In the genomic region with DNA sequence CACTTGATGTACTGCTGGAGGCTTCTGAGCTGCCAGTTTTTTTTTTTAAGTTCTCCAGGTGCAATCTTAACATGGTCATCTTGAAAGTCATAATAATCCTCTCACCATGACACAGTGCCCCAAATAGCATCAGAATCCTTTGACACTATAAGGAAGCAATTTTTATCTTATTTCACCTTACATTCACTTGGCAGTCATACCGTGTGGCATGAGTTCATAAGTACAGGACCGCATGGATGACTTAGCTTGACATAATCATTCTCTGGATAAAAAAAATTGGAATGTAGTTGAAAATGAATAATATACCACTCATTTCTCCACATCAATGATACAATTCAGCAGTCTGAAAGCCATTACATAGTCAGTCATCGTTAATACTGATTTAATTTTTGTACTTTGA, we compare ENCODE assay signal across 24 cellular contexts. TPM values are rescaled to one million over a fixed set of nuclear protein-coding genes. Genes with fewer than 3 reads are reported as not detected.
DNase-seq lines count a peak whose midpoint lies in the region.
"Had no signal": no experiment of that assay in that cellular context is flagged by ENCODE, and none has a peak within 500 bp of the region (broad histone marks: within the 10 kb centered on the region; RNA-seq: fewer than 3 reads in every experiment).

No MANE protein-coding gene starts in this region.

- H3K4me1 Mint-ChIP-seq in activated naive CD4-positive, alpha-beta T cell treated with anti-CD3 and anti-CD28 coated beads, Interleukin-2, amount 50 U/mL, for 24 hours, result no peaks in the 10 kb centered on the region
- H3K4me1 Mint-ChIP-seq in activated naive CD4-positive, alpha-beta T cell treated with anti-CD3 and anti-CD28 coated beads, Interleukin-2, amount 10 ng/mL, durations not matched to agents 7 days and 5 days, result no peaks in the 10 kb centered on the region
- no peaks in the 10 kb centered on the region for H3K4me1 Mint-ChIP-seq in activated CD4-positive, alpha-beta memory T cell treated with anti-CD3 and anti-CD28 coated beads, Interleukin-2, amount 10 ng/mL, durations not matched to agents 7 days and 5 days
- H3K4me1 Mint-ChIP-seq: CD4-positive, alpha-beta memory T cell had no signal

- CTCF ChIA-PET in activated naive CD4-positive, alpha-beta T cell treated with anti-CD3 and anti-CD28 coated beads, Interleukin-2, amount 10 ng/mL, durations not matched to agents 7 days and 5 days (lab: Charles Lee), result no interaction called here
- CTCF ChIA-PET in activated CD4-positive, alpha-beta memory T cell treated with anti-CD3 and anti-CD28 coated beads, Interleukin-2, amount 10 ng/mL, durations not matched to agents 7 days and 5 days (lab: Charles Lee), result no interaction called here

- H3K27me3 Mint-ChIP-seq in activated naive CD4-positive, alpha-beta T cell treated with anti-CD3 and anti-CD28 coated beads, Interleukin-2, amount 50 U/mL, for 24 hours, result no peaks in the 10 kb centered on the region
- H3K27me3 Mint-ChIP-seq in activated naive CD4-positive, alpha-beta T cell treated with anti-CD3 and anti-CD28 coated beads, Interleukin-2, amount 10 ng/mL, durations not matched to agents 7 days and 5 days, result no peaks in the 10 kb centered on the region
- H3K27me3 Mint-ChIP-seq in activated CD4-positive, alpha-beta memory T cell treated with anti-CD3 and anti-CD28 coated beads, Interleukin-2, amount 10 ng/mL, durations not matched to agents 7 days and 5 days, result no peaks in the 10 kb centered on the region
- H3K27me3 Mint-ChIP-seq: CD4-positive, alpha-beta memory T cell had no signal

- POLR2A ChIA-PET in activated CD4-positive, alpha-beta memory T cell treated with anti-CD3 and anti-CD28 coated beads, Interleukin-2, amount 10 ng/mL, durations not matched to agents 7 days and 5 days (lab: Charles Lee), result no interaction called here

- peak overlapping the region; percentile 17 for H3K27ac Mint-ChIP-seq in activated naive CD4-positive, alpha-beta T cell treated with anti-CD3 and anti-CD28 coated beads, Interleukin-2, amount 50 U/mL, for 24 hours
- no peak overlapping the region for H3K27ac Mint-ChIP-seq in activated naive CD4-positive, alpha-beta T cell treated with anti-CD3 and anti-CD28 coated beads, Interleukin-2, amount 10 ng/mL, durations not matched to agents 7 days and 5 days
- no peak overlapping the region for H3K27ac Mint-ChIP-seq in activated CD4-positive, alpha-beta memory T cell treated with anti-CD3 and anti-CD28 coated beads, Interleukin-2, amount 10 ng/mL, durations not matched to agents 7 days and 5 days
- H3K27ac Mint-ChIP-seq: CD4-positive, alpha-beta memory T cell had no signal

- H3K27ac ChIP-seq in epithelial cell of prostate, result no peak overlapping the region
- H3K27ac ChIP-seq: BLaER1 treated with 17β-estradiol and CSF1 and Interleukin-3, amounts not matched to agents 10 nM and 100 nM; RWPE1; SK-N-MC had no signal

- no peaks in the 10 kb centered on the region for H3K36me3 Mint-ChIP-seq in activated naive CD4-positive, alpha-beta T cell treated with anti-CD3 and anti-CD28 coated beads, Interleukin-2, amount 50 U/mL, for 24 hours
- no peaks in the 10 kb centered on the region for H3K36me3 Mint-ChIP-seq in activated naive CD4-positive, alpha-beta T cell treated with anti-CD3 and anti-CD28 coated beads, Interleukin-2, amount 10 ng/mL, durations not matched to agents 7 days and 5 days
- H3K36me3 Mint-ChIP-seq in activated CD4-positive, alpha-beta memory T cell treated with anti-CD3 and anti-CD28 coated beads, Interleukin-2, amount 10 ng/mL, durations not matched to agents 7 days and 5 days (ENCODE audit: low read depth), result no peaks in the 10 kb centered on the region
- H3K36me3 Mint-ChIP-seq: CD4-positive, alpha-beta memory T cell had no signal

- H3K4me3 Mint-ChIP-seq in activated naive CD4-positive, alpha-beta T cell treated with anti-CD3 and anti-CD28 coated beads, Interleukin-2, amount 50 U/mL, for 24 hours, result no peak overlapping the region
- H3K4me3 Mint-ChIP-seq in activated naive CD4-positive, alpha-beta T cell treated with anti-CD3 and anti-CD28 coated beads, Interleukin-2, amount 10 ng/mL, durations not matched to agents 7 days and 5 days, result no peak overlapping the region
- H3K4me3 Mint-ChIP-seq in activated CD4-positive, alpha-beta memory T cell treated with anti-CD3 and anti-CD28 coated beads, Interleukin-2, amount 10 ng/mL, durations not matched to agents 7 days and 5 days, result no peak overlapping the region
- H3K4me3 Mint-ChIP-seq: CD4-positive, alpha-beta memory T cell had no signal

- DNase-seq in activated naive CD4-positive, alpha-beta T cell treated with anti-CD3 and anti-CD28 coated beads, Interleukin-2, amount 10 ng/mL, durations not matched to agents 7 days and 5 days, result no peak
- DNase-seq in M059J (ENCODE audit: low read depth) (peak; percentile 12), epithelial cell of prostate (ENCODE audit: low read depth, low spot score) (peak; percentile 3), T-helper 9 cell (no peak), GM19238 (ENCODE audit: insufficient read length, low spot score) (no peak), NCI-H1048 (lab: John Stamatoyannopoulos, UW) (no peak)
- no peak for DNase-seq in activated CD4-positive, alpha-beta memory T cell treated with anti-CD3 and anti-CD28 coated beads, Interleukin-2, amount 10 ng/mL, durations not matched to agents 7 days and 5 days
- DNase-seq: 8988T; Calu3; CD4-positive, alpha-beta memory T cell; GDM1; KG1; NCI-H1105 treated with DMSO at 0.1 percent for 48 hours; NCI-H1694 treated with DMSO at 0.1 percent for 48 hours; NCI-H2081 treated with DMSO at 0.1 percent for 48 hours; NCI-H446 treated with DMSO at 0.1 percent for 48 hours; NCI-H526 treated with DMSO at 0.1 percent for 48 hours; SHP77 treated with DMSO at 0.1 percent for 48 hours; SW 1271 had no signal

- H3K9me3 Mint-ChIP-seq in activated naive CD4-positive, alpha-beta T cell treated with anti-CD3 and anti-CD28 coated beads, Interleukin-2, amount 50 U/mL, for 24 hours, result no peaks in the 10 kb centered on the region
- no peaks in the 10 kb centered on the region for H3K9me3 Mint-ChIP-seq in activated naive CD4-positive, alpha-beta T cell treated with anti-CD3 and anti-CD28 coated beads, Interleukin-2, amount 10 ng/mL, durations not matched to agents 7 days and 5 days
- no peaks in the 10 kb centered on the region for H3K9me3 Mint-ChIP-seq in activated CD4-positive, alpha-beta memory T cell treated with anti-CD3 and anti-CD28 coated beads, Interleukin-2, amount 10 ng/mL, durations not matched to agents 7 days and 5 days

RNA-seq across cellular contexts. Expression of gene TMEM196, which starts 25.6 kb away (rescaled TPM):
- not detected in 2 replicates for total RNA-seq in M059J (2014; rRNA removed; shearing (Covaris generic))
- not detected for total RNA-seq in activated CD4-positive, alpha-beta memory T cell treated with anti-CD3 and anti-CD28 coated beads, Interleukin-2, amount 10 ng/mL, durations not matched to agents 7 days and 5 days
- total RNA-seq: Calu3; CD4-positive, alpha-beta memory T cell; Daoy had no signal

Comparison
In these comparisons a context has a peak if more than half of its experiments do, and no peak if none do; other contexts are left out.
1. DNase-seq: peak in M059J (single experiment) and epithelial cell of prostate (single experiment); none in activated naive CD4-positive, alpha-beta T cell treated with anti-CD3 and anti-CD28 coated beads, Interleukin-2, amount 10 ng/mL, durations not matched to agents 7 days and 5 days (single experiment), T-helper 9 cell (single experiment), GM19238 (single experiment), NCI-H1048 (single experiment) and activated CD4-positive, alpha-beta memory T cell treated with anti-CD3 and anti-CD28 coated beads, Interleukin-2, amount 10 ng/mL, durations not matched to agents 7 days and 5 days (single experiment).